1 cellular context compared by ENCODE assay signal in the genomic region with DNA sequence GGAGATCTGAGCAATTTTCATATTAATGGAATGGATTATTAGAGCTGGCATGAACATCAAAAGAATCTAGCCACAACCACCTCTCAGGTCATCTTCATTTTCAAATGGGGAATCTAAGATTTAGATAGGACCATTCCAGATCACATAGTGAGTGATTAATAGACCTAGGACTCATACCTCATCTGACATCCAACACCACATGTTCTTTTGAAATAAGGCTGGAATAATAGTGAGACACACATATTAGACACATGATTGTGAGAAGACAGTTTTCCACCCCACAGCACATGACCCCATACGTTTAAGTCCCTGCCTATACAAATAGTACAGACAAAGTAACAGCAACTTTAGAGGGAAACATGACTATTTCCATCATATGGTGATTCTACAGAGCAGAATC.
TF ChIP-seq lines count a peak whose summit lies in the region.

No MANE protein-coding gene starts in this region.

TF ChIP-seq in GM23338, 12 proteins besides CTCF, POLR2A, EP300 and RAD21 (continued from another document):
- TF ChIP-seq, protein P1, sequence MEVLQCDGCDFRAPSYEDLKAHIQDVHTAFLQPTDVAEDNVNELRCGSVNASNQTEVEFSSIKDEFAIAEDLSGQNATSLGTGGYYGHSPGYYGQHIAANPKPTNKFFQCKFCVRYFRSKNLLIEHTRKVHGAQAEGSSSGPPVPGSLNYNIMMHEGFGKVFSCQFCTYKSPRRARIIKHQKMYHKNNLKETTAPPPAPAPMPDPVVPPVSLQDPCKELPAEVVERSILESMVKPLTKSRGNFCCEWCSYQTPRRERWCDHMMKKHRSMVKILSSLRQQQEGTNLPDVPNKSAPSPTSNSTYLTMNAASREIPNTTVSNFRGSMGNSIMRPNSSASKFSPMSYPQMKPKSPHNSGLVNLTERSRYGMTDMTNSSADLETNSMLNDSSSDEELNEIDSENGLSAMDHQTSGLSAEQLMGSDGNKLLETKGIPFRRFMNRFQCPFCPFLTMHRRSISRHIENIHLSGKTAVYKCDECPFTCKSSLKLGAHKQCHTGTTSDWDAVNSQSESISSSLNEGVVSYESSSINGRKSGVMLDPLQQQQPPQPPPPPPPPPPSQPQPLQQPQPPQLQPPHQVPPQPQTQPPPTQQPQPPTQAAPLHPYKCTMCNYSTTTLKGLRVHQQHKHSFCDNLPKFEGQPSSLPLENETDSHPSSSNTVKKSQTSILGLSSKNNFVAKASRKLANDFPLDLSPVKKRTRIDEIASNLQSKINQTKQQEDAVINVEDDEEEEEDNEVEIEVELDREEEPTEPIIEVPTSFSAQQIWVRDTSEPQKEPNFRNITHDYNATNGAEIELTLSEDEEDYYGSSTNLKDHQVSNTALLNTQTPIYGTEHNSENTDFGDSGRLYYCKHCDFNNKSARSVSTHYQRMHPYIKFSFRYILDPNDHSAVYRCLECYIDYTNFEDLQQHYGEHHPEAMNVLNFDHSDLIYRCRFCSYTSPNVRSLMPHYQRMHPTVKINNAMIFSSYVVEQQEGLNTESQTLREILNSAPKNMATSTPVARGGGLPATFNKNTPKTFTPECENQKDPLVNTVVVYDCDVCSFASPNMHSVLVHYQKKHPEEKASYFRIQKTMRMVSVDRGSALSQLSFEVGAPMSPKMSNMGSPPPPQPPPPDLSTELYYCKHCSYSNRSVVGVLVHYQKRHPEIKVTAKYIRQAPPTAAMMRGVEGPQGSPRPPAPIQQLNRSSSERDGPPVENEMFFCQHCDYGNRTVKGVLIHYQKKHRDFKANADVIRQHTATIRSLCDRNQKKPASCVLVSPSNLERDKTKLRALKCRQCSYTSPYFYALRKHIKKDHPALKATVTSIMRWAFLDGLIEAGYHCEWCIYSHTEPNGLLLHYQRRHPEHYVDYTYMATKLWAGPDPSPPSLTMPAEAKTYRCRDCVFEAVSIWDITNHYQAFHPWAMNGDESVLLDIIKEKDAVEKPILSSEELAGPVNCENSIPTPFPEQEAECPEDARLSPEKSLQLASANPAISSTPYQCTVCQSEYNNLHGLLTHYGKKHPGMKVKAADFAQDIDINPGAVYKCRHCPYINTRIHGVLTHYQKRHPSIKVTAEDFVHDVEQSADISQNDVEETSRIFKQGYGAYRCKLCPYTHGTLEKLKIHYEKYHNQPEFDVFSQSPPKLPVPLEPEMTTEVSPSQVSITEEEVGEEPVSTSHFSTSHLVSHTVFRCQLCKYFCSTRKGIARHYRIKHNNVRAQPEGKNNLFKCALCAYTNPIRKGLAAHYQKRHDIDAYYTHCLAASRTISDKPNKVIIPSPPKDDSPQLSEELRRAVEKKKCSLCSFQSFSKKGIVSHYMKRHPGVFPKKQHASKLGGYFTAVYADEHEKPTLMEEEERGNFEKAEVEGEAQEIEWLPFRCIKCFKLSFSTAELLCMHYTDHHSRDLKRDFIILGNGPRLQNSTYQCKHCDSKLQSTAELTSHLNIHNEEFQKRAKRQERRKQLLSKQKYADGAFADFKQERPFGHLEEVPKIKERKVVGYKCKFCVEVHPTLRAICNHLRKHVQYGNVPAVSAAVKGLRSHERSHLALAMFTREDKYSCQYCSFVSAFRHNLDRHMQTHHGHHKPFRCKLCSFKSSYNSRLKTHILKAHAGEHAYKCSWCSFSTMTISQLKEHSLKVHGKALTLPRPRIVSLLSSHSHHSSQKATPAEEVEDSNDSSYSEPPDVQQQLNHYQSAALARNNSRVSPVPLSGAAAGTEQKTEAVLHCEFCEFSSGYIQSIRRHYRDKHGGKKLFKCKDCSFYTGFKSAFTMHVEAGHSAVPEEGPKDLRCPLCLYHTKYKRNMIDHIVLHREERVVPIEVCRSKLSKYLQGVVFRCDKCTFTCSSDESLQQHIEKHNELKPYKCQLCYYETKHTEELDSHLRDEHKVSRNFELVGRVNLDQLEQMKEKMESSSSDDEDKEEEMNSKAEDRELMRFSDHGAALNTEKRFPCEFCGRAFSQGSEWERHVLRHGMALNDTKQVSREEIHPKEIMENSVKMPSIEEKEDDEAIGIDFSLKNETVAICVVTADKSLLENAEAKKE (CRISPR knock-in tag; IDR thresholded peaks at IDR 0.05): no peak
- TF ChIP-seq EZH2phosphoT487 (IDR thresholded peaks at IDR 0.05; ENCODE audit: unreplicated experiment) (no peak), CREB1 (CRISPR knock-in tag; IDR thresholded peaks at IDR 0.05; ENCODE audit: low read depth) (no peak), JUNB (IDR thresholded peaks at IDR 0.05; ENCODE audit: unreplicated experiment) (no peak), NANOG (IDR thresholded peaks at IDR 0.05; ENCODE audit: borderline replicate concordance) (no peak), STAT1 (IDR thresholded peaks at IDR 0.05; ENCODE audit: unreplicated experiment) (no peak), ZNF114 (CRISPR knock-in tag; IDR thresholded peaks at IDR 0.05) (no peak), ZNF331 (CRISPR knock-in tag; IDR thresholded peaks at IDR 0.05; ENCODE audit: low read depth) (no peak)
- TF ChIP-seq, protein P2, sequence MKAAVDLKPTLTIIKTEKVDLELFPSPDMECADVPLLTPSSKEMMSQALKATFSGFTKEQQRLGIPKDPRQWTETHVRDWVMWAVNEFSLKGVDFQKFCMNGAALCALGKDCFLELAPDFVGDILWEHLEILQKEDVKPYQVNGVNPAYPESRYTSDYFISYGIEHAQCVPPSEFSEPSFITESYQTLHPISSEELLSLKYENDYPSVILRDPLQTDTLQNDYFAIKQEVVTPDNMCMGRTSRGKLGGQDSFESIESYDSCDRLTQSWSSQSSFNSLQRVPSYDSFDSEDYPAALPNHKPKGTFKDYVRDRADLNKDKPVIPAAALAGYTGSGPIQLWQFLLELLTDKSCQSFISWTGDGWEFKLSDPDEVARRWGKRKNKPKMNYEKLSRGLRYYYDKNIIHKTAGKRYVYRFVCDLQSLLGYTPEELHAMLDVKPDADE (IDR thresholded peaks at IDR 0.05): no peak
